ENCODE assay signal across 1 cellular context in genomic region chr16:85046957-85047866, GRCh38.
TF ChIP-seq lines count a peak whose summit lies in the region.

No MANE protein-coding gene starts in this region.

TF ChIP-seq in HepG2, 621 proteins besides CTCF, POLR2A, EP300 and RAD21 (continued from another document and continues in another):
- TF ChIP-seq TFE3 (CRISPR knock-in tag; IDR thresholded peaks at IDR 0.05) (no peak), PAXIP1 (CRISPR knock-in tag; conservative IDR thresholded peaks at IDR 0.05) (0 out of 2 replicates have a peak, but pooled peaks have one; percentile 30), MXD3 (CRISPR knock-in tag; IDR thresholded peaks at IDR 0.05) (0 out of 2 replicates have a peak, but pooled peaks have one; percentile 35), ARID2 (CRISPR knock-in tag; IDR thresholded peaks at IDR 0.05; ENCODE audit: borderline replicate concordance) (0 out of 2 replicates have a peak, but pooled peaks have one; percentile 56), ZBTB26 (CRISPR knock-in tag; IDR thresholded peaks at IDR 0.05; ENCODE audit: borderline replicate concordance) (0 out of 2 replicates have a peak, but pooled peaks have one; percentile 18), ZNF614 (CRISPR knock-in tag; IDR thresholded peaks at IDR 0.05; ENCODE audit: borderline replicate concordance) (peak; percentile 66; the same call in 1 of the 2 replicates), RXRB (CRISPR knock-in tag; IDR thresholded peaks at IDR 0.05; ENCODE audit: borderline replicate concordance) (peak; percentile 19; the same call in 1 of the 2 replicates), ZFY (CRISPR knock-in tag; IDR thresholded peaks at IDR 0.05) (peak; percentile 45; the same call in 1 of the 2 replicates), MYPOP (CRISPR knock-in tag; IDR thresholded peaks at IDR 0.05) (0 out of 2 replicates have a peak, but pooled peaks have one; percentile 33), FOXJ3 (CRISPR knock-in tag; IDR thresholded peaks at IDR 0.05; ENCODE audit: borderline replicate concordance) (peak; percentile 49; the same call in 1 of the 2 replicates), EZH2 (conservative IDR thresholded peaks at IDR 0.05; ENCODE audit: low read depth, low read length) (0 out of 2 replicates have a peak, but pooled peaks have one; percentile 17), GATAD2A (CRISPR knock-in tag; IDR thresholded peaks at IDR 0.05) (peak; percentile 45), SAP130 (CRISPR knock-in tag; IDR thresholded peaks at IDR 0.05; ENCODE audit: low read depth) (peak; percentile 53; the same call in 1 of the 2 replicates), KDM2A (CRISPR knock-in tag; IDR thresholded peaks at IDR 0.05; ENCODE audit: borderline replicate concordance, low read depth) (peak; percentile 51; the same call in 1 of the 2 replicates), ZNF691 (CRISPR knock-in tag; IDR thresholded peaks at IDR 0.05; ENCODE audit: borderline replicate concordance, low read depth) (peak; percentile 61; the same call in 1 of the 2 replicates), ZNF883 (CRISPR knock-in tag; IDR thresholded peaks at IDR 0.05; ENCODE audit: not compliant biosample characterization) (peak; percentile 35), HBP1 (CRISPR knock-in tag; IDR thresholded peaks at IDR 0.05; ENCODE audit: low read depth) (0 out of 2 replicates have a peak, but pooled peaks have one; percentile 30), LRRFIP1 (CRISPR knock-in tag; conservative IDR thresholded peaks at IDR 0.05) (no peak), E2F5 (CRISPR knock-in tag; conservative IDR thresholded peaks at IDR 0.05) (no peak), ZNF737 (CRISPR knock-in tag; IDR thresholded peaks at IDR 0.05; ENCODE audit: borderline replicate concordance) (no peak; the same call in 1 of the 2 replicates), PHF21A (CRISPR knock-in tag; IDR thresholded peaks at IDR 0.05) (peak; percentile 2; the same call in 1 of the 2 replicates), ZNF800 (CRISPR knock-in tag; IDR thresholded peaks at IDR 0.05) (0 out of 2 replicates have a peak, but pooled peaks have one; percentile 58), ZNF263 (CRISPR knock-in tag; IDR thresholded peaks at IDR 0.05) (peak; percentile 75), ZNF609 (CRISPR knock-in tag; IDR thresholded peaks at IDR 0.05; ENCODE audit: borderline replicate concordance) (peak; percentile 69), ZNF746 (CRISPR knock-in tag; IDR thresholded peaks at IDR 0.05) (no peak), ERF (CRISPR knock-in tag; IDR thresholded peaks at IDR 0.05) (peak; percentile 43; the same call in 1 of the 2 replicates), BORCS8-MEF2B (CRISPR knock-in tag; IDR thresholded peaks at IDR 0.05) (peak; percentile 57; the same call in 1 of the 2 replicates), SP5 (CRISPR knock-in tag; IDR thresholded peaks at IDR 0.05; ENCODE audit: borderline replicate concordance, low read depth) (peak; percentile 85), SPEN (CRISPR knock-in tag; IDR thresholded peaks at IDR 0.05; ENCODE audit: low read depth) (peak; percentile 69; the same call in 1 of the 2 replicates), SALL1 (CRISPR knock-in tag; IDR thresholded peaks at IDR 0.05) (peak; percentile 55; the same call in 1 of the 2 replicates), TBX2 (CRISPR knock-in tag; IDR thresholded peaks at IDR 0.05; ENCODE audit: borderline replicate concordance) (0 out of 2 replicates have a peak, but pooled peaks have one; percentile 43), BCL6 (CRISPR knock-in tag; IDR thresholded peaks at IDR 0.05) (peak; percentile 49; the same call in 1 of the 2 replicates), PITX1 (CRISPR knock-in tag; IDR thresholded peaks at IDR 0.05) (0 out of 2 replicates have a peak, but pooled peaks have one; percentile 30)
